ENCODE assay signal across 10 cellular contexts in the genomic region with DNA sequence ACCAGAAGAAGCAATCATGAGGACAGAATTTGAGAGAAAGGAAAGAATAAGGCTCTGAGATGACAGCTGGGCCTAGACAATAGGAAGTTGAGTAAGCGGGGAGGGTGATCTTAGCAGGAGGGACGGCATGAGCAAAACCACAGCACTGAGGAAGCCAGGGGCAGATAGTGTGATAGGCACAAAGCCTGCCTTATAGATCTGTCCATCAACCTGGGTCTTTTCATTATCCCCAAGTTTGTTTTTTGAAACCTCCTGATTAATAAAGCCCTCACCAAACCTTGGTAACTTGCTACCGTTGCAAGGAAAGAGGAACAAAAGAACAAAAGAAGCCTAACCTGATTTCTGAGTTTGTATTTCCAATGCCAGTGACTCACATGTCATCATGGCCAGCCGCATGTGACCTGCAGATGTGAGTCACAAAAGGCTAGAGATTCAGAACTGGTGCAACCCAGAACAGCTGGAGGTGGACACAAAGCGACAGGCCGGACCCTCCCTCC. TPM values are rescaled to one million over a fixed set of nuclear protein-coding genes. Genes with fewer than 3 reads are reported as not detected.
DNase-seq lines count a peak whose midpoint lies in the region; ATAC-seq and TF ChIP-seq lines count a peak whose summit lies in the region.
"Had no signal": no experiment of that assay in that cellular context is flagged by ENCODE, and none has a peak within 500 bp of the region (broad histone marks: within the 10 kb centered on the region; RNA-seq: fewer than 3 reads in every experiment).

No MANE protein-coding gene starts in this region.

- intact Hi-C loops in prostate gland (cut with DNase I), result no loop called here

- ATAC-seq in GM19397 (IDR thresholded peaks at IDR 0.05; ENCODE audit: unreplicated experiment) (no peak), HG03457 (IDR thresholded peaks at IDR 0.05; ENCODE audit: unreplicated experiment) (no peak)

- H3K36me3 ChIP-seq in prostate gland (no peaks in the 10 kb centered on the region), WERI-Rb-1 (no peaks in the 10 kb centered on the region)
- H3K36me3 ChIP-seq: tibial artery had no signal

- TF ChIP-seq CTCF in prostate gland (IDR thresholded peaks at IDR 0.05) (no peak), WERI-Rb-1 (IDR thresholded peaks at IDR 0.05; ENCODE audit: low read depth, low read length) (no peak)

- H3K9me3 ChIP-seq in prostate gland, result no peaks in the 10 kb centered on the region
- no peaks in the 10 kb centered on the region for H3K9me3 ChIP-seq in WERI-Rb-1 (ENCODE audit: severe bottlenecking)
- H3K9me3 ChIP-seq: tibial artery had no signal

- 53% methylated on average over 6 of the region's 6 CpGs for WGBS in prostate gland

- no peaks in the 10 kb centered on the region for H3K4me1 ChIP-seq in prostate gland (replicated peaks)

- H3K27me3 ChIP-seq in prostate gland (replicated peaks; ENCODE audit: insufficient read depth) (no peaks in the 10 kb centered on the region), WERI-Rb-1 (ENCODE audit: insufficient read depth, low read depth, severe bottlenecking) (no peaks in the 10 kb centered on the region)
- H3K27me3 ChIP-seq: tibial artery had no signal

- H3K4me3 ChIP-seq in prostate gland (no peak overlapping the region), WERI-Rb-1 (ENCODE audit: low read depth, low read length) (no peak overlapping the region)
- H3K4me3 ChIP-seq: tibial artery had no signal

- no peak for TF ChIP-seq POLR2A in prostate gland (IDR thresholded peaks at IDR 0.05)

- DNase-seq in GM04504 (ENCODE audit: low read depth) (peak; percentile 59), OCI-M1 (lab: John Stamatoyannopoulos, UW) (peak; percentile 74), fibroblast of peridontal ligament (ENCODE audit: extremely low read depth) (peak; percentile 69), prostate gland (ENCODE audit: low spot score) (peak; percentile 65), WERI-Rb-1 (no peak), COLO829 (ENCODE audit: low spot score) (no peak)
- DNase-seq: naive B cell had no signal

- H3K27ac ChIP-seq in prostate gland, result peak overlapping the region in 1 of 2 donors; percentile 24
- H3K27ac ChIP-seq in WERI-Rb-1, result no peak overlapping the region
- H3K27ac ChIP-seq: tibial artery had no signal

RNA-seq across cellular contexts. Expression of gene PPARGC1A, which starts 55.7 kb away (rescaled TPM):
- 10 to 100 TPM in 1 of 2 donors, 1 to 10 TPM in 1; 9.2 to 14.7 TPM for total RNA-seq in prostate gland

Comparison
In these comparisons a context has a peak if more than half of its experiments do, and no peak if none do; other contexts are left out.
1. DNase-seq: peak in GM04504 (single experiment), OCI-M1 (single experiment), fibroblast of peridontal ligament (single experiment) and prostate gland (single experiment); none in WERI-Rb-1 (single experiment) and COLO829 (single experiment).